ENCODE assay signal across 9 cellular contexts in genomic region chr1:32741067-32741416, GRCh38. TPM values are rescaled to one million over a fixed set of nuclear protein-coding genes. Genes with fewer than 3 reads are reported as not detected.
DNase-seq lines count a peak whose midpoint lies in the region; ATAC-seq and TF ChIP-seq lines count a peak whose summit lies in the region.
"Had no signal": no experiment of that assay in that cellular context is flagged by ENCODE, and none has a peak within 500 bp of the region (broad histone marks: within the 10 kb centered on the region; RNA-seq: fewer than 3 reads in every experiment).

No MANE protein-coding gene starts in this region.

- intact Hi-C loops in body of pancreas (cut with DNase I) = no loop called here

- H3K9me3 ChIP-seq in body of pancreas = no peaks in the 10 kb centered on the region
- H3K9me3 ChIP-seq in liver (ENCODE audit: control insufficient read depth in 4 of 4, low read length in 3 of 4) = no peaks in the 10 kb centered on the region
- no peaks in the 10 kb centered on the region for H3K9me3 ChIP-seq in thymus (ENCODE audit: control insufficient read depth)

- H3K27ac ChIP-seq in body of pancreas = peak overlapping the region; percentile 93 to 100 (median 98)
- H3K27ac ChIP-seq in liver (ENCODE audit: low read depth in 1 of 2, low read length in 2 of 2) = peak overlapping the region in 1 of 2 donors; percentile 10
- H3K27ac ChIP-seq in thymus (ENCODE audit: low read depth) = peak overlapping the region; percentile 53

- no peak for TF ChIP-seq POLR2A in body of pancreas (IDR thresholded peaks at IDR 0.05)

- H3K4me1 ChIP-seq in body of pancreas = peaks cover 65% of the 10 kb centered on the region
- peaks cover 0 to 32% (median 25%) of the 10 kb centered on the region in 4 donors for H3K4me1 ChIP-seq in liver (ENCODE audit: control insufficient read depth in 4 of 4, insufficient read depth in 4 of 4, low read length in 3 of 4)
- peaks cover 4% of the 10 kb centered on the region for H3K4me1 ChIP-seq in thymus (ENCODE audit: control insufficient read depth, insufficient read depth, low read length)

- no peaks in the 10 kb centered on the region for H3K36me3 Mint-ChIP-seq in T-helper 1 cell treated with Interleukin-12 subunit alpha and Interleukin-12 subunit beta and Interleukin-4 antibody, amounts not matched to agents 30 μg/mL and 1 μg/mL, for 36 hours (ENCODE audit: low read depth)

- ATAC-seq in body of pancreas = no peak
- no peak for ATAC-seq in HG02884 (IDR thresholded peaks at IDR 0.05; ENCODE audit: unreplicated experiment)

- DNase-seq in T-helper 1 cell (no peak), body of pancreas (no peak)
- DNase-seq in stimulated activated CD4-positive, alpha-beta T cell treated with anti-CD3 and anti-CD28 coated beads, Interleukin-12 subunit alpha, Interleukin-12 subunit beta, amount 100 ng/mL, for 4 hours = no peak
- DNase-seq in effector CD8-positive, alpha-beta T cell (lab: John Stamatoyannopoulos, UW) = no peak
- DNase-seq: activated CD4-positive, alpha-beta T cell treated with anti-CD3 and anti-CD28 coated beads for 48 hours had no signal

- H3K4me1 Mint-ChIP-seq in T-helper 1 cell treated with Interleukin-12 subunit alpha and Interleukin-12 subunit beta and Interleukin-4 antibody, amounts not matched to agents 30 μg/mL and 1 μg/mL, for 36 hours (ENCODE audit: low read depth) = no peaks in the 10 kb centered on the region

- peak overlapping the region; percentile 41 to 59 for H3K4me3 ChIP-seq in body of pancreas
- peak overlapping the region in 2 of 3 donors; percentile 51 to 89 for H3K4me3 ChIP-seq in liver (ENCODE audit: low read depth in 1 of 3, low read length in 3 of 3)
- peak overlapping the region; percentile 57 for H3K4me3 ChIP-seq in thymus (ENCODE audit: low read length)

- no peaks in the 10 kb centered on the region for H3K9me3 Mint-ChIP-seq in T-helper 1 cell treated with Interleukin-12 subunit alpha and Interleukin-12 subunit beta and Interleukin-4 antibody, amounts not matched to agents 30 μg/mL and 1 μg/mL, for 36 hours

- H3K27ac Mint-ChIP-seq in T-helper 1 cell treated with Interleukin-12 subunit alpha and Interleukin-12 subunit beta and Interleukin-4 antibody, amounts not matched to agents 30 μg/mL and 1 μg/mL, for 36 hours = no peak overlapping the region

- WGBS in body of pancreas, 2 donors = 13 to 17% methylated on average over 7 to 10 of the region's 10 CpGs
- 62% methylated on average over 10 of the region's 10 CpGs for WGBS in liver
- WGBS in thymus = 55% methylated on average over 10 of the region's 10 CpGs

- TF ChIP-seq RAD21 in liver (IDR thresholded peaks at IDR 0.05) = no peak

- H3K9ac ChIP-seq in liver (ENCODE audit: low read depth in 1 of 2, low read length in 2 of 2) = peak overlapping the region in 1 of 2 donors; percentile 58

- peaks cover 38% of the 10 kb centered on the region for H3K27me3 Mint-ChIP-seq in T-helper 1 cell treated with Interleukin-12 subunit alpha and Interleukin-12 subunit beta and Interleukin-4 antibody, amounts not matched to agents 30 μg/mL and 1 μg/mL, for 36 hours (ENCODE audit: low read depth)

- H3K4me3 Mint-ChIP-seq in T-helper 1 cell treated with Interleukin-12 subunit alpha and Interleukin-12 subunit beta and Interleukin-4 antibody, amounts not matched to agents 30 μg/mL and 1 μg/mL, for 36 hours = peak overlapping the region; percentile 72

- TF ChIP-seq CTCF in body of pancreas (IDR thresholded peaks at IDR 0.05) (no peak), liver (IDR thresholded peaks at IDR 0.05; ENCODE audit: low read depth, low read length, missing input control) (no peak)

- H3K27me3 ChIP-seq in body of pancreas (no peaks in the 10 kb centered on the region), liver (ENCODE audit: control insufficient read depth in 4 of 4, insufficient read depth in 4 of 4, low read length in 3 of 4) (no peaks in the 10 kb centered on the region), thymus (ENCODE audit: control insufficient read depth, insufficient read depth) (peaks cover 20% of the 10 kb centered on the region)

- no peaks in the 10 kb centered on the region for H3K36me3 ChIP-seq in body of pancreas (replicated peaks in 1 of 2; ENCODE audit: insufficient read depth in 1 of 2, low read depth in 2 of 2)
- no peaks in the 10 kb centered on the region for H3K36me3 ChIP-seq in liver (ENCODE audit: control insufficient read depth in 4 of 4, insufficient read depth in 3 of 4, low read depth in 1 of 4, low read length in 3 of 4)
- no peaks in the 10 kb centered on the region for H3K36me3 ChIP-seq in thymus (ENCODE audit: control insufficient read depth, insufficient read depth)

TF ChIP-seq in liver, 16 proteins besides CTCF, POLR2A, EP300 and RAD21:
- TF ChIP-seq GABPA (IDR thresholded peaks at IDR 0.05 in 1 of 2, conservative IDR thresholded peaks at IDR 0.05 in 1 of 2) (no peak), EGR1 (IDR thresholded peaks at IDR 0.05; ENCODE audit: low read depth in 2 of 2) (no peak), NR2F2 (IDR thresholded peaks at IDR 0.05) (no peak), HNF4A (conservative IDR thresholded peaks at IDR 0.05) (no peak), TAF1 (conservative IDR thresholded peaks at IDR 0.05) (no peak), REST (IDR thresholded peaks at IDR 0.05) (no peak), HNF4G (IDR thresholded peaks at IDR 0.05) (no peak), ATF3 (IDR thresholded peaks at IDR 0.05) (no peak), JUND (IDR thresholded peaks at IDR 0.05) (no peak), RXRA (IDR thresholded peaks at IDR 0.05) (no peak), MAX (IDR thresholded peaks at IDR 0.05) (no peak), FOXA2 (IDR thresholded peaks at IDR 0.05) (no peak), SP1 (IDR thresholded peaks at IDR 0.05) (no peak), FOXA1 (IDR thresholded peaks at IDR 0.05) (no peak), YY1 (IDR thresholded peaks at IDR 0.05) (no peak)
- TF ChIP-seq, protein P1, sequence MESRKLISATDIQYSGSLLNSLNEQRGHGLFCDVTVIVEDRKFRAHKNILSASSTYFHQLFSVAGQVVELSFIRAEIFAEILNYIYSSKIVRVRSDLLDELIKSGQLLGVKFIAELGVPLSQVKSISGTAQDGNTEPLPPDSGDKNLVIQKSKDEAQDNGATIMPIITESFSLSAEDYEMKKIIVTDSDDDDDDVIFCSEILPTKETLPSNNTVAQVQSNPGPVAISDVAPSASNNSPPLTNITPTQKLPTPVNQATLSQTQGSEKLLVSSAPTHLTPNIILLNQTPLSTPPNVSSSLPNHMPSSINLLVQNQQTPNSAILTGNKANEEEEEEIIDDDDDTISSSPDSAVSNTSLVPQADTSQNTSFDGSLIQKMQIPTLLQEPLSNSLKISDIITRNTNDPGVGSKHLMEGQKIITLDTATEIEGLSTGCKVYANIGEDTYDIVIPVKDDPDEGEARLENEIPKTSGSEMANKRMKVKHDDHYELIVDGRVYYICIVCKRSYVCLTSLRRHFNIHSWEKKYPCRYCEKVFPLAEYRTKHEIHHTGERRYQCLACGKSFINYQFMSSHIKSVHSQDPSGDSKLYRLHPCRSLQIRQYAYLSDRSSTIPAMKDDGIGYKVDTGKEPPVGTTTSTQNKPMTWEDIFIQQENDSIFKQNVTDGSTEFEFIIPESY (IDR thresholded peaks at IDR 0.05) = no peak

RNA-seq across cellular contexts. Expression of gene SYNC, which starts 38.5 kb away (rescaled TPM):
- total RNA-seq in body of pancreas = 1 to 10 TPM; 2.3 to 4.9 TPM
- total RNA-seq in liver = 1 to 10 TPM in 1 of 2 donors, under 1 TPM in 1; 0.23 to 1.5 TPM
- polyA plus RNA-seq in liver = under 1 TPM; 0.28 to 0.33 TPM
- polyA plus RNA-seq in thymus = 2.5 TPM
